1 cellular context compared by ENCODE assay signal in the genomic region with DNA sequence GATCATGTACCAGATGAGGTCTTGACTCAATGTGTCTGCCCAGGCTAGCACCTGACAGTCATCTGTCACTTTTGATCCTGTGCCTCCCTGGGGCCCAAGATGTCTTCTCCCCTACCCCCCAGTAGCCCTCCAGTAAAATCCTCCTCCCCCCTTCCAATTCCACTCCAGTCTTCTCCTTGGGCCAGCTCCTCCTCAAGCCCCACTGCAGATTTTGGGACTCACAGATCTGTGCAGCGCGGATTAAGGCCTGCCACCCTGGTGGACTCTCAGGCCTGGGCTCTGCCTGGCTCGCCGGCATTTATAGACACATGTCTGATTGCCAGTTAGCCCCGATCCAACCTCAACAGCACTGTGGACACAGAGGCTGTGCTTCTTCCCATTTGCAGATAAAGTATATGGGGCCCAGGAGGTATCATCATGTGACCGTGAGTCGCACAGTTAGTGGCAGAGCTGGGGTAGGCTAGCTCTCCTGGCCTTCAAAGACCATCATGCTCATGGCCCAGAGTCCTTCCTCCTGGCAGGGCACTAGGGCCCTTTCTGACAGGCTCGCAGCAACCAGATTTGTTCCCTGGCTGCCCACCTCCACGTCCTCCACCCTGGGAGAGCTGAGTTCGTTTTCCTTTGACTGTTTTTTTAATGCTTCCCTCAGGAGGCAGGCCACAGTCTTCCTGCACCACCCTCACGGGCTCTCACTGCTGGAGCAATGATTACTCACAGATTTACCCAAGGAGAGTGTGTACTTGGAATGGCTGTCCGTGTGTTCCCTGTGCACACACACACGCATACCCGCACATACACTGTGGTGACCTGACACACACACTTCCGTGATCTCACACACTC.
TF ChIP-seq lines count a peak whose summit lies in the region.

No MANE protein-coding gene starts in this region.

TF ChIP-seq in H1, 55 proteins besides CTCF, POLR2A, EP300 and RAD21:
- TF ChIP-seq KDM1A (IDR thresholded peaks at IDR 0.05; ENCODE audit: borderline replicate concordance, low read length) (no peak), CHD2 (IDR thresholded peaks at IDR 0.05; ENCODE audit: low read length) (no peak), RXRA (IDR thresholded peaks at IDR 0.05; ENCODE audit: insufficient read depth, low read depth, low read length) (no peak), RBBP5 (IDR thresholded peaks at IDR 0.05; ENCODE audit: borderline replicate concordance, low read depth, low read length) (no peak), TAF7 (optimal IDR thresholded peaks at IDR 0.05; ENCODE audit: borderline replicate concordance, low read depth, low read length) (no peak), TCF12 (IDR thresholded peaks at IDR 0.05; ENCODE audit: low read depth, low read length) (no peak), KDM5A (IDR thresholded peaks at IDR 0.05; ENCODE audit: low read length) (no peak), NRF1 (IDR thresholded peaks at IDR 0.05; ENCODE audit: low read depth, low read length) (no peak), HDAC2 (IDR thresholded peaks at IDR 0.05; ENCODE audit: borderline replicate concordance in 1 of 2, low read depth in 2 of 2, low read length in 2 of 2) (no peak), BACH1 (IDR thresholded peaks at IDR 0.05; ENCODE audit: low read length) (no peak)
